ENCODE assay signal across 1 cellular context in genomic region chr1:36178479-36179219, GRCh38.
TF ChIP-seq lines count a peak whose summit lies in the region.

No MANE protein-coding gene starts in this region.

TF ChIP-seq in K562, 482 proteins besides CTCF, POLR2A, EP300 and RAD21 (continues in another document):
- TF ChIP-seq NR4A1 (CRISPR knock-in tag; IDR thresholded peaks at IDR 0.05) (no peak), NR4A1 (tag; IDR thresholded peaks at IDR 0.05) (no peak), RHOXF2B (CRISPR knock-in tag; conservative IDR thresholded peaks at IDR 0.05) (no peak), CCNT2 (IDR thresholded peaks at IDR 0.05; ENCODE audit: borderline replicate concordance, extremely low read depth, insufficient read length, low read depth, low read length) (peak; percentile 16), PCBP2 (IDR thresholded peaks at IDR 0.05; ENCODE audit: low read depth, low read length, poor library complexity, severe bottlenecking) (no peak), PTTG1 (tag; IDR thresholded peaks at IDR 0.05; ENCODE audit: low read depth) (no peak), VEZF1 (CRISPR knock-in tag; IDR thresholded peaks at IDR 0.05) (no peak), ID3 (CRISPR knock-in tag; IDR thresholded peaks at IDR 0.05) (no peak), ID3 (tag; IDR thresholded peaks at IDR 0.05) (no peak), NCOA4 (IDR thresholded peaks at IDR 0.05; ENCODE audit: partially characterized antibody) (no peak), ZBTB17 (CRISPR knock-in tag; IDR thresholded peaks at IDR 0.05) (no peak), ZNF583 (CRISPR knock-in tag; IDR thresholded peaks at IDR 0.05) (no peak), POLR2AphosphoS5 (IDR thresholded peaks at IDR 0.05; ENCODE audit: control insufficient read depth, insufficient read depth, low read depth, low read length) (no peak), SRSF3 (IDR thresholded peaks at IDR 0.05; ENCODE audit: insufficient read depth, low read length) (no peak), HNRNPL (IDR thresholded peaks at IDR 0.05; ENCODE audit: low read depth, low read length) (peak; percentile 70; the same call in 1 of the 2 replicates), HCFC1 (IDR thresholded peaks at IDR 0.05; ENCODE audit: low read depth, low read length) (no peak), TBL1XR1 (IDR thresholded peaks at IDR 0.05; ENCODE audit: low read length in 2 of 2) (no peak), JUND (IDR thresholded peaks at IDR 0.05; ENCODE audit: borderline replicate concordance, low read depth, low read length) (no peak), JUND (tag; IDR thresholded peaks at IDR 0.05; ENCODE audit: borderline replicate concordance, low read depth, low read length) (no peak), PCBP1 (IDR thresholded peaks at IDR 0.05; ENCODE audit: low read depth, low read length, poor library complexity, severe bottlenecking) (peak; percentile 25), TFAP4 (CRISPR knock-in tag; IDR thresholded peaks at IDR 0.05; ENCODE audit: borderline replicate concordance) (no peak), ZNF146 (CRISPR knock-in tag; IDR thresholded peaks at IDR 0.05; ENCODE audit: unreplicated experiment) (no peak), SRSF9 (IDR thresholded peaks at IDR 0.05; ENCODE audit: borderline replicate concordance, low read depth, low read length) (no peak), SRSF1 (IDR thresholded peaks at IDR 0.05; ENCODE audit: low read depth, low read length) (no peak), OTX1 (CRISPR knock-in tag; IDR thresholded peaks at IDR 0.05) (no peak), POLR2H (tag; IDR thresholded peaks at IDR 0.05; ENCODE audit: low read depth) (no peak), POLR2G (IDR thresholded peaks at IDR 0.05; ENCODE audit: low read depth, low read length) (peak; percentile 55), ETS2 (tag; IDR thresholded peaks at IDR 0.05; ENCODE audit: borderline replicate concordance, poor library complexity, severe bottlenecking) (no peak), SIN3B (IDR thresholded peaks at IDR 0.05; ENCODE audit: low read depth) (no peak)
- TF ChIP-seq, protein P1, sequence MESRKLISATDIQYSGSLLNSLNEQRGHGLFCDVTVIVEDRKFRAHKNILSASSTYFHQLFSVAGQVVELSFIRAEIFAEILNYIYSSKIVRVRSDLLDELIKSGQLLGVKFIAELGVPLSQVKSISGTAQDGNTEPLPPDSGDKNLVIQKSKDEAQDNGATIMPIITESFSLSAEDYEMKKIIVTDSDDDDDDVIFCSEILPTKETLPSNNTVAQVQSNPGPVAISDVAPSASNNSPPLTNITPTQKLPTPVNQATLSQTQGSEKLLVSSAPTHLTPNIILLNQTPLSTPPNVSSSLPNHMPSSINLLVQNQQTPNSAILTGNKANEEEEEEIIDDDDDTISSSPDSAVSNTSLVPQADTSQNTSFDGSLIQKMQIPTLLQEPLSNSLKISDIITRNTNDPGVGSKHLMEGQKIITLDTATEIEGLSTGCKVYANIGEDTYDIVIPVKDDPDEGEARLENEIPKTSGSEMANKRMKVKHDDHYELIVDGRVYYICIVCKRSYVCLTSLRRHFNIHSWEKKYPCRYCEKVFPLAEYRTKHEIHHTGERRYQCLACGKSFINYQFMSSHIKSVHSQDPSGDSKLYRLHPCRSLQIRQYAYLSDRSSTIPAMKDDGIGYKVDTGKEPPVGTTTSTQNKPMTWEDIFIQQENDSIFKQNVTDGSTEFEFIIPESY (CRISPR knock-in tag; IDR thresholded peaks at IDR 0.05), result peak; percentile 94
- TF ChIP-seq, protein P2, sequence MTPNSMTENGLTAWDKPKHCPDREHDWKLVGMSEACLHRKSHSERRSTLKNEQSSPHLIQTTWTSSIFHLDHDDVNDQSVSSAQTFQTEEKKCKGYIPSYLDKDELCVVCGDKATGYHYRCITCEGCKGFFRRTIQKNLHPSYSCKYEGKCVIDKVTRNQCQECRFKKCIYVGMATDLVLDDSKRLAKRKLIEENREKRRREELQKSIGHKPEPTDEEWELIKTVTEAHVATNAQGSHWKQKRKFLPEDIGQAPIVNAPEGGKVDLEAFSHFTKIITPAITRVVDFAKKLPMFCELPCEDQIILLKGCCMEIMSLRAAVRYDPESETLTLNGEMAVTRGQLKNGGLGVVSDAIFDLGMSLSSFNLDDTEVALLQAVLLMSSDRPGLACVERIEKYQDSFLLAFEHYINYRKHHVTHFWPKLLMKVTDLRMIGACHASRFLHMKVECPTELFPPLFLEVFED (CRISPR knock-in tag; conservative IDR thresholded peaks at IDR 0.05), result no peak
- TF ChIP-seq, protein P3, sequence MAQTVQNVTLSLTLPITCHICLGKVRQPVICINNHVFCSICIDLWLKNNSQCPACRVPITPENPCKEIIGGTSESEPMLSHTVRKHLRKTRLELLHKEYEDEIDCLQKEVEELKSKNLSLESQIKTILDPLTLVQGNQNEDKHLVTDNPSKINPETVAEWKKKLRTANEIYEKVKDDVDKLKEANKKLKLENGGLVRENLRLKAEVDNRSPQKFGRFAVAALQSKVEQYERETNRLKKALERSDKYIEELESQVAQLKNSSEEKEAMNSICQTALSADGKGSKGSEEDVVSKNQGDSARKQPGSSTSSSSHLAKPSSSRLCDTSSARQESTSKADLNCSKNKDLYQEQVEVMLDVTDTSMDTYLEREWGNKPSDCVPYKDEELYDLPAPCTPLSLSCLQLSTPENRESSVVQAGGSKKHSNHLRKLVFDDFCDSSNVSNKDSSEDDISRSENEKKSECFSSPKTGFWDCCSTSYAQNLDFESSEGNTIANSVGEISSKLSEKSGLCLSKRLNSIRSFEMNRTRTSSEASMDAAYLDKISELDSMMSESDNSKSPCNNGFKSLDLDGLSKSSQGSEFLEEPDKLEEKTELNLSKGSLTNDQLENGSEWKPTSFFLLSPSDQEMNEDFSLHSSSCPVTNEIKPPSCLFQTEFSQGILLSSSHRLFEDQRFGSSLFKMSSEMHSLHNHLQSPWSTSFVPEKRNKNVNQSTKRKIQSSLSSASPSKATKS (CRISPR knock-in tag; IDR thresholded peaks at IDR 0.05), result no peak
- TF ChIP-seq, protein P4, sequence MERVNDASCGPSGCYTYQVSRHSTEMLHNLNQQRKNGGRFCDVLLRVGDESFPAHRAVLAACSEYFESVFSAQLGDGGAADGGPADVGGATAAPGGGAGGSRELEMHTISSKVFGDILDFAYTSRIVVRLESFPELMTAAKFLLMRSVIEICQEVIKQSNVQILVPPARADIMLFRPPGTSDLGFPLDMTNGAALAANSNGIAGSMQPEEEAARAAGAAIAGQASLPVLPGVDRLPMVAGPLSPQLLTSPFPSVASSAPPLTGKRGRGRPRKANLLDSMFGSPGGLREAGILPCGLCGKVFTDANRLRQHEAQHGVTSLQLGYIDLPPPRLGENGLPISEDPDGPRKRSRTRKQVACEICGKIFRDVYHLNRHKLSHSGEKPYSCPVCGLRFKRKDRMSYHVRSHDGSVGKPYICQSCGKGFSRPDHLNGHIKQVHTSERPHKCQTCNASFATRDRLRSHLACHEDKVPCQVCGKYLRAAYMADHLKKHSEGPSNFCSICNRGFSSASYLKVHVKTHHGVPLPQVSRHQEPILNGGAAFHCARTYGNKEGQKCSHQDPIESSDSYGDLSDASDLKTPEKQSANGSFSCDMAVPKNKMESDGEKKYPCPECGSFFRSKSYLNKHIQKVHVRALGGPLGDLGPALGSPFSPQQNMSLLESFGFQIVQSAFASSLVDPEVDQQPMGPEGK (CRISPR knock-in tag; IDR thresholded peaks at IDR 0.05; ENCODE audit: borderline replicate concordance), result no peak
- TF ChIP-seq, protein P5, sequence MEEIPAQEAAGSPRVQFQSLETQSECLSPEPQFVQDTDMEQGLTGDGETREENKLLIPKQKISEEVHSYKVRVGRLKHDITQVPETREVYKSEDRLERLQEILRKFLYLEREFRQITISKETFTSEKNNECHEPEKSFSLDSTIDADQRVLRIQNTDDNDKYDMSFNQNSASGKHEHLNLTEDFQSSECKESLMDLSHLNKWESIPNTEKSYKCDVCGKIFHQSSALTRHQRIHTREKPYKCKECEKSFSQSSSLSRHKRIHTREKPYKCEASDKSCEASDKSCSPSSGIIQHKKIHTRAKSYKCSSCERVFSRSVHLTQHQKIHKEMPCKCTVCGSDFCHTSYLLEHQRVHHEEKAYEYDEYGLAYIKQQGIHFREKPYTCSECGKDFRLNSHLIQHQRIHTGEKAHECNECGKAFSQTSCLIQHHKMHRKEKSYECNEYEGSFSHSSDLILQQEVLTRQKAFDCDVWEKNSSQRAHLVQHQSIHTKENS (CRISPR knock-in tag; IDR thresholded peaks at IDR 0.05), result no peak
- TF ChIP-seq, protein P6, sequence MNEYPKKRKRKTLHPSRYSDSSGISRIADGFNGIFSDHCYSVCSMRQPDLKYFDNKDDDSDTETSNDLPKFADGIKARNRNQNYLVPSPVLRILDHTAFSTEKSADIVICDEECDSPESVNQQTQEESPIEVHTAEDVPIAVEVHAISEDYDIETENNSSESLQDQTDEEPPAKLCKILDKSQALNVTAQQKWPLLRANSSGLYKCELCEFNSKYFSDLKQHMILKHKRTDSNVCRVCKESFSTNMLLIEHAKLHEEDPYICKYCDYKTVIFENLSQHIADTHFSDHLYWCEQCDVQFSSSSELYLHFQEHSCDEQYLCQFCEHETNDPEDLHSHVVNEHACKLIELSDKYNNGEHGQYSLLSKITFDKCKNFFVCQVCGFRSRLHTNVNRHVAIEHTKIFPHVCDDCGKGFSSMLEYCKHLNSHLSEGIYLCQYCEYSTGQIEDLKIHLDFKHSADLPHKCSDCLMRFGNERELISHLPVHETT (CRISPR knock-in tag; conservative IDR thresholded peaks at IDR 0.05 in 1 of 2, IDR thresholded peaks at IDR 0.05 in 1 of 2), result no peak
- TF ChIP-seq, protein P7, sequence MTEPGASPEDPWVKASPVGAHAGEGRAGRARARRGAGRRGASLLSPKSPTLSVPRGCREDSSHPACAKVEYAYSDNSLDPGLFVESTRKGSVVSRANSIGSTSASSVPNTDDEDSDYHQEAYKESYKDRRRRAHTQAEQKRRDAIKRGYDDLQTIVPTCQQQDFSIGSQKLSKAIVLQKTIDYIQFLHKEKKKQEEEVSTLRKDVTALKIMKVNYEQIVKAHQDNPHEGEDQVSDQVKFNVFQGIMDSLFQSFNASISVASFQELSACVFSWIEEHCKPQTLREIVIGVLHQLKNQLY (CRISPR knock-in tag; conservative IDR thresholded peaks at IDR 0.05), result no peak
- TF ChIP-seq, protein P8, sequence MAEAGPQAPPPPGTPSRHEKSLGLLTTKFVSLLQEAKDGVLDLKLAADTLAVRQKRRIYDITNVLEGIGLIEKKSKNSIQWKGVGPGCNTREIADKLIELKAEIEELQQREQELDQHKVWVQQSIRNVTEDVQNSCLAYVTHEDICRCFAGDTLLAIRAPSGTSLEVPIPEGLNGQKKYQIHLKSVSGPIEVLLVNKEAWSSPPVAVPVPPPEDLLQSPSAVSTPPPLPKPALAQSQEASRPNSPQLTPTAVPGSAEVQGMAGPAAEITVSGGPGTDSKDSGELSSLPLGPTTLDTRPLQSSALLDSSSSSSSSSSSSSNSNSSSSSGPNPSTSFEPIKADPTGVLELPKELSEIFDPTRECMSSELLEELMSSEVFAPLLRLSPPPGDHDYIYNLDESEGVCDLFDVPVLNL (CRISPR knock-in tag; IDR thresholded peaks at IDR 0.05; ENCODE audit: low read depth), result no peak
